In genomic region chr7:50450691-50451051, GRCh38 we compare ENCODE assay signal across 1 cellular context.
TF ChIP-seq lines count a peak whose summit lies in the region.

No MANE protein-coding gene starts in this region.

TF ChIP-seq in GM12878, 131 proteins besides CTCF, POLR2A, EP300 and RAD21 (continued from another document):
- peak; percentile 97 for TF ChIP-seq MLLT1 (IDR thresholded peaks at IDR 0.05)
- TF ChIP-seq ZNF24 (IDR thresholded peaks at IDR 0.05): no peak
- TF ChIP-seq, protein P1, sequence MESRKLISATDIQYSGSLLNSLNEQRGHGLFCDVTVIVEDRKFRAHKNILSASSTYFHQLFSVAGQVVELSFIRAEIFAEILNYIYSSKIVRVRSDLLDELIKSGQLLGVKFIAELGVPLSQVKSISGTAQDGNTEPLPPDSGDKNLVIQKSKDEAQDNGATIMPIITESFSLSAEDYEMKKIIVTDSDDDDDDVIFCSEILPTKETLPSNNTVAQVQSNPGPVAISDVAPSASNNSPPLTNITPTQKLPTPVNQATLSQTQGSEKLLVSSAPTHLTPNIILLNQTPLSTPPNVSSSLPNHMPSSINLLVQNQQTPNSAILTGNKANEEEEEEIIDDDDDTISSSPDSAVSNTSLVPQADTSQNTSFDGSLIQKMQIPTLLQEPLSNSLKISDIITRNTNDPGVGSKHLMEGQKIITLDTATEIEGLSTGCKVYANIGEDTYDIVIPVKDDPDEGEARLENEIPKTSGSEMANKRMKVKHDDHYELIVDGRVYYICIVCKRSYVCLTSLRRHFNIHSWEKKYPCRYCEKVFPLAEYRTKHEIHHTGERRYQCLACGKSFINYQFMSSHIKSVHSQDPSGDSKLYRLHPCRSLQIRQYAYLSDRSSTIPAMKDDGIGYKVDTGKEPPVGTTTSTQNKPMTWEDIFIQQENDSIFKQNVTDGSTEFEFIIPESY (IDR thresholded peaks at IDR 0.05): peak; percentile 91
- 0 out of 4 replicates have a peak, but pooled peaks of 1 of the 2 experiments have one; percentile 10 for TF ChIP-seq IKZF2 (IDR thresholded peaks at IDR 0.05)
- TF ChIP-seq HDAC2 (IDR thresholded peaks at IDR 0.05): no peak
